ENCODE assay signal across 18 cellular contexts in the genomic region with DNA sequence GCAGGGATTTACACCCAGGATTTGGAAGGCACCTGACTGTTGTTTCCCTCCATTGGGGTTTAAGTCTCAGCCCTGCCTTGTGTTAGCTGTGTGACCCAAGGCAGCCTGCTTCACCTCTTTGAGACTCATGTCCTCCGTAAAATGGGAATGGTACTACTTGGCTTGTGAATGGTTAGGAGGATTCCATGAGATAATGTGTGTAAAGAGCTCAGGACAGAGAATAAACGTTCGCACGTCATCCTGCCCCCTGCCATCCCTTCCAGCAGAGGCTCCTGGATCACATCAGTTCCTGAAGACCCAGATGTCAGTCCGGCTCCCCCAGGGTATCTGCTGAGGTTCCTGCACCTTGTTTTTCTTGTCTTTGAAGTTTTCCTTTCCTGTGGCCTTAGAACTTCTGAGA. TPM values are rescaled to one million over a fixed set of nuclear protein-coding genes. Genes with fewer than 3 reads are reported as not detected.
DNase-seq lines count a peak whose midpoint lies in the region; ATAC-seq and TF ChIP-seq lines count a peak whose summit lies in the region.
"Had no signal": no experiment of that assay in that cellular context is flagged by ENCODE, and none has a peak within 500 bp of the region (broad histone marks: within the 10 kb centered on the region; RNA-seq: fewer than 3 reads in every experiment).

No MANE protein-coding gene starts in this region.

- ATAC-seq in gastroesophageal sphincter: no peak
- ATAC-seq in upper lobe of right lung: no peak

- peak overlapping the region in 3 of 4 donors; percentile 47 to 64 (median 62) for H3K27ac ChIP-seq in gastroesophageal sphincter
- H3K27ac ChIP-seq in upper lobe of right lung: peak overlapping the region; percentile 49
- H3K27ac ChIP-seq: 22Rv1 had no signal

- H3K27me3 ChIP-seq in gastroesophageal sphincter (no peaks in the 10 kb centered on the region), upper lobe of right lung (no peaks in the 10 kb centered on the region)

- H3K36me3 ChIP-seq in gastroesophageal sphincter: no peaks in the 10 kb centered on the region
- no peaks in the 10 kb centered on the region for H3K36me3 ChIP-seq in upper lobe of right lung

- H3K4me1 ChIP-seq in gastroesophageal sphincter: peaks cover 0 to 39% (median 3%) of the 10 kb centered on the region in 3 donors
- peaks cover 21% of the 10 kb centered on the region for H3K4me1 ChIP-seq in upper lobe of right lung

- no peaks in the 10 kb centered on the region for H3K36me3 Mint-ChIP-seq in osteocyte (ENCODE audit: unreplicated experiment)
- H3K36me3 Mint-ChIP-seq in activated CD4-positive, alpha-beta T cell treated with anti-CD3 and anti-CD28 coated beads, Interleukin-2, amount 10 ng/mL, durations not matched to agents 24 days and 14 days (ENCODE audit: low read depth): no peaks in the 10 kb centered on the region
- H3K36me3 Mint-ChIP-seq: IgD-negative memory B cell had no signal

- H3K27ac Mint-ChIP-seq in osteocyte (ENCODE audit: unreplicated experiment): no peak overlapping the region
- no peak overlapping the region for H3K27ac Mint-ChIP-seq in activated CD4-positive, alpha-beta T cell treated with anti-CD3 and anti-CD28 coated beads, Interleukin-2, amount 10 ng/mL, durations not matched to agents 24 days and 14 days
- H3K27ac Mint-ChIP-seq: activated CD4-positive, alpha-beta memory T cell treated with anti-CD3 and anti-CD28 coated beads, Interleukin-2, amount 10 ng/mL, durations not matched to agents 7 days and 5 days; CD4-positive, alpha-beta T cell; IgD-negative memory B cell; T-helper 2 cell treated with Interferon-gamma antibody and Interleukin-4, amounts not matched to agents 5 μg/mL and 100 μg/mL, for 36 hours had no signal

- H3K9me3 Mint-ChIP-seq in osteocyte (ENCODE audit: unreplicated experiment): peaks cover 4% of the 10 kb centered on the region
- no peaks in the 10 kb centered on the region for H3K9me3 Mint-ChIP-seq in activated CD4-positive, alpha-beta T cell treated with anti-CD3 and anti-CD28 coated beads, Interleukin-2, amount 10 ng/mL, durations not matched to agents 24 days and 14 days
- H3K9me3 Mint-ChIP-seq: activated CD4-positive, alpha-beta memory T cell treated with anti-CD3 and anti-CD28 coated beads, Interleukin-2, amount 10 ng/mL, durations not matched to agents 7 days and 5 days had no signal

- TF ChIP-seq CTCF in gastroesophageal sphincter (IDR thresholded peaks at IDR 0.05) (no peak), osteocyte (IDR thresholded peaks at IDR 0.05) (no peak), upper lobe of right lung (IDR thresholded peaks at IDR 0.05) (no peak)

- peaks cover 19% of the 10 kb centered on the region for H3K4me1 Mint-ChIP-seq in osteocyte (ENCODE audit: unreplicated experiment)
- no peaks in the 10 kb centered on the region for H3K4me1 Mint-ChIP-seq in activated CD4-positive, alpha-beta T cell treated with anti-CD3 and anti-CD28 coated beads, Interleukin-2, amount 10 ng/mL, durations not matched to agents 24 days and 14 days
- H3K4me1 Mint-ChIP-seq: activated CD4-positive, alpha-beta memory T cell treated with anti-CD3 and anti-CD28 coated beads, Interleukin-2, amount 10 ng/mL, durations not matched to agents 7 days and 5 days; IgD-negative memory B cell had no signal

- intact Hi-C loops in upper lobe of right lung (cut with DNase I): loop anchor here (10.0 kb wide), 1 partner anchor 86 kb away; a partner anchor contains a TSS
- intact Hi-C loops in activated CD4-positive, alpha-beta T cell treated with anti-CD3 and anti-CD28 coated beads, Interleukin-2, amount 10 ng/mL, durations not matched to agents 24 days and 14 days (cut with micrococcal nuclease): no loop called here

- TF ChIP-seq POLR2A in gastroesophageal sphincter (IDR thresholded peaks at IDR 0.05): no peak

- peaks cover 27% of the 10 kb centered on the region for H3K27me3 Mint-ChIP-seq in osteocyte (ENCODE audit: unreplicated experiment)
- H3K27me3 Mint-ChIP-seq in activated CD4-positive, alpha-beta T cell treated with anti-CD3 and anti-CD28 coated beads, Interleukin-2, amount 10 ng/mL, durations not matched to agents 24 days and 14 days: peaks cover 12% of the 10 kb centered on the region

- 29 to 52% methylated on average over 3 to 5 of the region's 5 CpGs for WGBS in gastroesophageal sphincter (ENCODE audit: low coverage in 1 of 2), 2 donors

- H3K9me3 ChIP-seq in gastroesophageal sphincter: peaks cover 0 to 5% (median 0%) of the 10 kb centered on the region in 3 donors
- peaks cover 2% of the 10 kb centered on the region for H3K9me3 ChIP-seq in upper lobe of right lung

- H3K4me3 Mint-ChIP-seq in osteocyte (ENCODE audit: unreplicated experiment): no peak overlapping the region
- no peak overlapping the region for H3K4me3 Mint-ChIP-seq in activated CD4-positive, alpha-beta T cell treated with anti-CD3 and anti-CD28 coated beads, Interleukin-2, amount 10 ng/mL, durations not matched to agents 24 days and 14 days
- H3K4me3 Mint-ChIP-seq: activated CD4-positive, alpha-beta memory T cell treated with anti-CD3 and anti-CD28 coated beads, Interleukin-2, amount 10 ng/mL, durations not matched to agents 7 days and 5 days; CD4-positive, alpha-beta T cell; IgD-negative memory B cell; T-helper 2 cell treated with Interferon-gamma antibody and Interleukin-4, amounts not matched to agents 5 μg/mL and 100 μg/mL, for 36 hours had no signal

- H3K4me3 ChIP-seq in gastroesophageal sphincter: no peak overlapping the region
- no peak overlapping the region for H3K4me3 ChIP-seq in upper lobe of right lung

- no peak for TF ChIP-seq EP300 in gastroesophageal sphincter (IDR thresholded peaks at IDR 0.05)

- peak; percentile 15 for DNase-seq in NCI-H2227 treated with DMSO at 0.1 percent for 48 hours (lab: John Stamatoyannopoulos, UW)
- DNase-seq in NCI-H2227 (lab: John Stamatoyannopoulos, UW; ENCODE audit: unreplicated experiment): no peak
- DNase-seq in osteocyte (ENCODE audit: extremely low spot score, unreplicated experiment): peak; percentile 40
- no peak for DNase-seq in upper lobe of right lung
- DNase-seq in mesenteric fat pad (ENCODE audit: low spot score): no peak
- no peak for DNase-seq in activated CD4-positive, alpha-beta T cell treated with anti-CD3 and anti-CD28 coated beads, Interleukin-2, amount 10 ng/mL, durations not matched to agents 24 days and 14 days
- DNase-seq in NCI-H1105 treated with DMSO at 0.1 percent for 48 hours (lab: John Stamatoyannopoulos, UW): no peak
- DNase-seq: activated CD4-positive, alpha-beta memory T cell treated with anti-CD3 and anti-CD28 coated beads, Interleukin-2, amount 10 ng/mL, durations not matched to agents 7 days and 5 days; CD4-positive, alpha-beta T cell; NCI-H510A; RPMI8226; stimulated activated CD4-positive, alpha-beta T cell treated with anti-CD3 and anti-CD28 coated beads, Interleukin-4, amount 100 ng/mL, for 1 hour had no signal

RNA-seq across cellular contexts. Expression of a gene that starts 16.8 kb away (rescaled TPM):
- total RNA-seq in gastroesophageal sphincter (not detected), osteocyte (not detected in 2 replicates), upper lobe of right lung (not detected), mesenteric fat pad (not detected)
- total RNA-seq in activated CD4-positive, alpha-beta T cell treated with anti-CD3 and anti-CD28 coated beads, Interleukin-2, amount 10 ng/mL, durations not matched to agents 24 days and 14 days: not detected in 2 replicates
- total RNA-seq: activated CD4-positive, alpha-beta memory T cell treated with anti-CD3 and anti-CD28 coated beads, Interleukin-2, amount 10 ng/mL, durations not matched to agents 7 days and 5 days; bronchial epithelial cell; CD4-positive, alpha-beta T cell; renal cortical epithelial cell had no signal

RNA-seq across cellular contexts. Expression of a gene that starts 35.1 kb away (rescaled TPM):
- total RNA-seq in gastroesophageal sphincter (10 to 100 TPM in 3 of 4 donors, 1 to 10 TPM in 1; 4.5 to 26.3 (median 17.3) TPM), osteocyte (4.3 and 4.5 TPM in 2 replicates), upper lobe of right lung (32.2 TPM), mesenteric fat pad (20.4 TPM)
- total RNA-seq in activated CD4-positive, alpha-beta T cell treated with anti-CD3 and anti-CD28 coated beads, Interleukin-2, amount 10 ng/mL, durations not matched to agents 24 days and 14 days: 19.7 and 21.7 TPM in 2 replicates

Comparison
In these comparisons a context has a peak if more than half of its experiments do, and no peak if none do; other contexts are left out.
1. DNase-seq: peak in NCI-H2227 treated with DMSO at 0.1 percent for 48 hours (single experiment) and osteocyte (single experiment); none in NCI-H2227 (single experiment), upper lobe of right lung (single experiment), mesenteric fat pad (single experiment), activated CD4-positive, alpha-beta T cell treated with anti-CD3 and anti-CD28 coated beads, Interleukin-2, amount 10 ng/mL, durations not matched to agents 24 days and 14 days (single experiment) and NCI-H1105 treated with DMSO at 0.1 percent for 48 hours (single experiment).